In the genomic region with DNA sequence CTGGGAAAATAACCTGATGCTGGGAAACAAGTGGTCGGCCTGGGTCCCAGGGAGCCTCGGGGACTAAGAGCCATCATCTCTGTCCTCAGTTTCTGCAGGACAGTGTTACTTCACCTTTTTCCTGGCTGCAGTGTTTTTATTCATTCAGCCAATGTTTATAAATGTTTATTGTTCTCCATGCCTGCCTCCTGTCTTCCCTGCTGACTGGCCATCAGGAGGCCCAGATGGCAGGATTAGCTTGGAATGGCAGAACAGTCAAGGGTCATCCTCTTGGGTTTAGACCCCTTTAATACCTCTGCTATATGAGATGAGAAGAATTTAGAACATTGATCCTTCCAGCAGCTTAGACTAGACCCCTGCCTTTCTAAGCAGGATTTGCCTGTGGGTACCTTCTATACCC, we compare ENCODE assay signal across 13 cellular contexts.
"Had no signal": no experiment of that assay in that cellular context is flagged by ENCODE, and none has a peak within 500 bp of the region (broad histone marks: within the 10 kb centered on the region; RNA-seq: fewer than 3 reads in every experiment).

No MANE protein-coding gene starts in this region.

- H3K4me1 ChIP-seq: foreskin keratinocyte had no signal

- H3K4me3 ChIP-seq: left lung, smooth muscle cell, thyroid gland, vagina had no signal

- H3K36me3 ChIP-seq: thyroid gland, vagina had no signal

- H3K9me3 Mint-ChIP-seq: activated naive CD4-positive, alpha-beta T cell treated with anti-CD3 and anti-CD28 coated beads, Interleukin-2, amount 50 U/mL, for 72 hours had no signal

- H2AFZ ChIP-seq: parathyroid adenoma had no signal

- H3K4me2 ChIP-seq: smooth muscle cell had no signal

- DNase-seq: activated effector memory CD4-positive, alpha-beta T cell treated with anti-CD3 and anti-CD28 coated beads, Interleukin-2, amount 50 U/mL, for 16 hours; foreskin keratinocyte; head of caudate nucleus; left lung; mesenchymal stem cell; retina; T-helper 2 cell; thyroid gland had no signal

- ATAC-seq: activated CD4-positive, CD25-positive, alpha-beta regulatory T cell treated with anti-CD3 and anti-CD28 coated beads, Interleukin-2, amount 50 U/mL, for 24 hours; activated naive CD4-positive, alpha-beta T cell treated with anti-CD3 and anti-CD28 coated beads, Interleukin-2, amount 50 U/mL, for 72 hours; foreskin keratinocyte; left lung had no signal

- H3K27ac ChIP-seq: foreskin keratinocyte, parathyroid adenoma, thyroid gland, vagina had no signal

- H3K9me3 ChIP-seq: left lung, thyroid gland, vagina had no signal
